ENCODE assay signal across 8 cellular contexts in the genomic region with DNA sequence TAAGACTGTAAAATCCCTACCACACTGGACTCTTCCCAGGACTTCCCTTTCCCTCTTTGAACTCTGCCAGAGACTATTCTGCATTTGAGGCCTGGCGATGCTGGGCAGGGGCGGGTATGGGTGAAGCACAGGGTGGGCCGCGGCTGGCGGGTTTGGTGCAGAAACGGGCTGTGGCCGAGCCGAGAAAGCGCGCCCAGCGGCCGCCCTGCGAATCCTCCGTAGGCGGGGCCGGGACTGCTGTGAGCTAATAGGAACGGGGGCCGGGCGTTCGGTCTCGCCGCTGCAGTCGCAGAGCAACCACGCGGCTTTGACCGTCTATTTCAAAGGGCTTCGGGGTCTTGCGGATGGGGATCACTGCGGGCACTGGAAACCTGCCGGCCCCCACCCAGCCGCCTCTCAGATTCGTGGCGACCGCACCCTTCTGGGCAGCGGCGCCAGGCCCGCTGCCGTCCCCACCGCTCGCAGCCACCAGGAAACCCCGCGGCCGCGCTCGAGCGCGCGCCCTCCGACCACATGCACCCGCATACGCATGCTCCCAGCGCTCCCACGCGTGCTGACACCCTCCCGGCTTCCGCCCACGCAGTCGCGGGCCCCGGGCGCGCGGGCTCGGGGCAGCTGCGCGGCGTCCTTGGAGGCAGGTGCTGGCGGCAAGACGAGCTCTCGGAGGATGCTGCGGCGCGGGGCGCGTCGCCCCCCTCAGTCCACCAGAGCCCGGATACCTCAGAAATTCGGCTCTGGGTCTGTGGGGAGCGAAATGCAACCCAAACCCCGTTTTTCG. TPM values are rescaled to one million over a fixed set of nuclear protein-coding genes. Genes with fewer than 3 reads are reported as not detected.
A peak's percentile ranks its signal among the peaks of the same experiment; 100 is the strongest.
DNase-seq lines count a peak whose midpoint lies in the region; ATAC-seq and TF ChIP-seq lines count a peak whose summit lies in the region.

No MANE protein-coding gene starts in this region.

- H3K4me3 ChIP-seq in colonic mucosa = peak overlapping the region; percentile 81

- H3K9me3 ChIP-seq in colonic mucosa = no peaks in the 10 kb centered on the region

- intact Hi-C loops in colonic mucosa (cut with DNase I) = loop anchor here (5.0 to 10.0 kb wide), 2 partner anchors 222 to 399 kb away; partner anchors contain the start of gene FNBP1L
- intact Hi-C loops in left colon (cut with DNase I, micrococcal nuclease) = loop anchor here in 1 of 2 donors (10.0 kb wide), 2 partner anchors 222 to 402 kb away; partner anchors contain the start of gene FNBP1L

- ATAC-seq in GM18909 (IDR thresholded peaks at IDR 0.05; ENCODE audit: poor library complexity, unreplicated experiment) (peak; percentile 59), HG03139 (IDR thresholded peaks at IDR 0.05; ENCODE audit: unreplicated experiment) (peak; percentile 47), left colon (peak; percentile 70)

- H3K36me3 ChIP-seq in colonic mucosa = no peaks in the 10 kb centered on the region

- peak overlapping the region; percentile 98 for H3K27ac ChIP-seq in colonic mucosa

- H3K9ac ChIP-seq in colonic mucosa (ENCODE audit: low read depth in 2 of 2, low read length in 2 of 2) = peak overlapping the region; percentile 61 to 89

- TF ChIP-seq CTCF in colonic mucosa (IDR thresholded peaks at IDR 0.05) = peak; percentile 24

- DNase-seq in AML-193 (lab: John Stamatoyannopoulos, UW) = peak; percentile 59 to 70
- DNase-seq in NCI-H345 treated with DMSO at 0.1 percent for 48 hours (lab: John Stamatoyannopoulos, UW; ENCODE audit: unreplicated experiment) = peak; percentile 78
- peak; percentile 87 to 92 for DNase-seq in activated CD4-positive, alpha-beta T cell treated with anti-CD3 and anti-CD28 coated beads for 4 hours
- peak; percentile 90 for DNase-seq in colonic mucosa
- peak; percentile 88 to 95 for DNase-seq in left colon
- DNase-seq in stimulated activated CD4-positive, alpha-beta T cell treated with anti-CD3 and anti-CD28 coated beads, Interleukin-1b, Interleukin-23, amount 100 ng/mL, for 4 hours (ENCODE audit: low read depth in 2 of 2) = peak; percentile 74 to 85

- no peaks in the 10 kb centered on the region for H3K27me3 ChIP-seq in colonic mucosa

- H3K4me1 ChIP-seq in colonic mucosa = peaks cover 14% of the 10 kb centered on the region

RNA-seq across cellular contexts. Expression of gene DNTTIP2, which starts 32.7 kb away (rescaled TPM):
- total RNA-seq in colonic mucosa (10 to 100 TPM; 36.1 to 36.4 TPM), left colon (10 to 100 TPM; 30.7 to 33.3 TPM)

Comparison
In these comparisons a context has a peak if more than half of its experiments do, and no peak if none do; other contexts are left out.
1. Peak in every context shown above with its lines: DNase-seq, ATAC-seq, H3K4me3 ChIP-seq and H3K27ac ChIP-seq.